Comparison of ENCODE assay signal across 22 cellular contexts in the genomic region with DNA sequence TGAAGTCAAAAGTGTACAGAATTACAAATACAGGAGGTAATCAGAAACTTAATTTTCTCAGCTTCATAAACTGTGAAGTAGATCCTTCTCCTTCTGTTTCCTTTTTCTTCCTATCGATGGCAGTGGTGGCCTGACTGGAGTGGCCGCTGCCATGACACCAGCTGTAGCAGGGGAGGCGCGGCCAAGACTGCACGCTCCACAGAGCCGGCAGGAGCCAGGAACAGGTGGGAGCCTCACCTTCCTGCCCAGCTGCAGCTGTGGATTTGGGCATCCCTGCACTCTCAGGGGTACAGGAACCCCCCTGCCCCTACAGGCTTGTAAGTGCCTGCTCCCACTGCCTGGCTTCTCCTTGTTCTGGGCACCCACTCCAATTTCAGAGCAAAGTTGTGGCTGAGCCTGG.
"Had no signal": no experiment of that assay in that cellular context is flagged by ENCODE, and none has a peak within 500 bp of the region (broad histone marks: within the 10 kb centered on the region; RNA-seq: fewer than 3 reads in every experiment).

No MANE protein-coding gene starts in this region.

- H3K4me1 Mint-ChIP-seq: endodermal cell, nephron progenitor cell had no signal

- H3K9me3 Mint-ChIP-seq: endodermal cell; naive thymus-derived CD4-positive, alpha-beta T cell; nephron progenitor cell had no signal

- ATAC-seq: heart left ventricle; left lobe of liver; naive thymus-derived CD4-positive, alpha-beta T cell; psoas muscle; sciatic nerve had no signal

- DNase-seq: dermis blood vessel endothelial cell; endodermal cell; foreskin melanocyte; heart left ventricle; hippocampal formation; kidney glomerular epithelial cell; mammary epithelial cell; naive thymus-derived CD4-positive, alpha-beta T cell; nephron progenitor cell; psoas muscle; retina; spleen; stimulated activated CD4-positive, alpha-beta T cell treated with anti-CD3 and anti-CD28 coated beads, Interleukin-2, amount 100 ng/mL, for 24 hours; stimulated activated CD4-positive, alpha-beta T cell treated with anti-CD3 and anti-CD28 coated beads, Interleukin-4, amount 100 ng/mL, for 4 hours; stimulated activated naive CD4-positive, alpha-beta T cell; stomach; substantia nigra; trophoblast cell had no signal

- H3K4me1 ChIP-seq: psoas muscle, stomach had no signal

- H3K27me3 ChIP-seq: neutrophil, stomach had no signal

- H3K4me3 Mint-ChIP-seq: endodermal cell; naive thymus-derived CD4-positive, alpha-beta T cell; nephron progenitor cell had no signal

- H3K27ac ChIP-seq: neutrophil, psoas muscle, stomach, thoracic aorta had no signal

- H3K36me3 Mint-ChIP-seq: naive thymus-derived CD4-positive, alpha-beta T cell had no signal

- H3K36me3 ChIP-seq: heart left ventricle, neutrophil, spleen, stomach, thoracic aorta had no signal

- H3K4me3 ChIP-seq: heart left ventricle, psoas muscle, spleen, stomach, thoracic aorta had no signal

- H3K27ac Mint-ChIP-seq: endodermal cell, nephron progenitor cell had no signal
